Comparison of ENCODE assay signal across 37 cellular contexts in the genomic region with DNA sequence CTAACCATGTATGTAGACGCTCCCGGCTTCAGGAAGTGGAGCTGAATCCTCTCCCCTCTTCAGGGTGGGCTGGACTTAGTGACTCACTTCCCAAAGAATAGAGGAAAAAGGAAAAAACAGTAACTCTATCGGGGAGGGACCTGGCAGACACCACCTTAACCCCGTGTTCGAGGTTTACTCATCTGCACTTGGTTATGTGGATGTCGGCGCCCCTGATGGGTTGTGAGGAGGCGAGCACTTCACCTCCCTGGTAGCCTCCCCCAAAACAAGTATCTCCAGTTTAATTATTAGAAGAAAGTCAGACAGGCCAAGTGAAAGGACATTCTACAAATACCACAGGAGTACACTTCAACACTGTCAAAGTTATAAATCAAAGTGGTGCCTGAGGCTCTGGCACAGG.
"Had no signal": no experiment of that assay in that cellular context is flagged by ENCODE, and none has a peak within 500 bp of the region (broad histone marks: within the 10 kb centered on the region; RNA-seq: fewer than 3 reads in every experiment).

No MANE protein-coding gene starts in this region.

- H3K27ac ChIP-seq: adrenal gland, body of pancreas, heart left ventricle, pancreas, psoas muscle, skin epidermis, thyroid gland, WERI-Rb-1 had no signal

- H3K4me1 ChIP-seq: adrenal gland, body of pancreas, heart left ventricle, pancreas, psoas muscle, thyroid gland had no signal

- H3K36me3 ChIP-seq: adrenal gland, heart left ventricle, pancreas, thyroid gland, WERI-Rb-1 had no signal

- H3K27me3 Mint-ChIP-seq: activated naive CD8-positive, alpha-beta T cell treated with anti-CD3 and anti-CD28 coated beads for 36 hours; activated T-cell treated with anti-CD3 and anti-CD28 coated beads, Interleukin-2, amount 50 U/mL, for 24 hours; activated T-helper 17 cell treated with anti-CD3 and anti-CD28 coated beads, Interleukin-2, amount 50 U/mL, for 72 hours; stimulated activated naive CD8-positive, alpha-beta T cell treated with anti-CD3 and anti-CD28 coated beads, Interleukin-15, Interleukin-2, amounts not matched to agents 100 ng/mL and 50 ng/mL, for 24 hours; T-helper 17 cell had no signal

- H3K4me3 Mint-ChIP-seq: activated naive CD8-positive, alpha-beta T cell treated with anti-CD3 and anti-CD28 coated beads for 36 hours; activated T-cell treated with anti-CD3 and anti-CD28 coated beads, Interleukin-2, amount 50 U/mL, for 24 hours; activated T-helper 17 cell treated with anti-CD3 and anti-CD28 coated beads, Interleukin-2, amount 50 U/mL, for 72 hours; effector memory CD8-positive, alpha-beta T cell; immature natural killer cell; naive thymus-derived CD4-positive, alpha-beta T cell; neural crest cell; stimulated activated effector memory CD8-positive, alpha-beta T cell treated with anti-CD3 and anti-CD28 coated beads, Interleukin-12 subunit alpha, Interleukin-12 subunit beta, amount 100 ng/mL, for 72 hours; stimulated activated naive CD8-positive, alpha-beta T cell treated with anti-CD3 and anti-CD28 coated beads, Interleukin-15, Interleukin-2, amounts not matched to agents 100 ng/mL and 50 ng/mL, for 24 hours; T-helper 17 cell had no signal

- H3K9me3 Mint-ChIP-seq: stimulated activated naive CD8-positive, alpha-beta T cell treated with anti-CD3 and anti-CD28 coated beads, Interleukin-15, Interleukin-2, amounts not matched to agents 100 ng/mL and 50 ng/mL, for 24 hours had no signal

- H3K27ac Mint-ChIP-seq: activated naive CD8-positive, alpha-beta T cell treated with anti-CD3 and anti-CD28 coated beads for 36 hours; activated T-cell treated with anti-CD3 and anti-CD28 coated beads, Interleukin-2, amount 50 U/mL, for 24 hours; activated T-helper 17 cell treated with anti-CD3 and anti-CD28 coated beads, Interleukin-2, amount 50 U/mL, for 72 hours; effector memory CD8-positive, alpha-beta T cell; immature natural killer cell; naive thymus-derived CD4-positive, alpha-beta T cell; stimulated activated effector memory CD8-positive, alpha-beta T cell treated with anti-CD3 and anti-CD28 coated beads, Interleukin-12 subunit alpha, Interleukin-12 subunit beta, amount 100 ng/mL, for 72 hours; stimulated activated naive CD8-positive, alpha-beta T cell treated with anti-CD3 and anti-CD28 coated beads, Interleukin-15, Interleukin-2, amounts not matched to agents 100 ng/mL and 50 ng/mL, for 24 hours; T-helper 17 cell had no signal

- H3K9me3 ChIP-seq: adrenal gland, body of pancreas, pancreas, thyroid gland had no signal

- H3K4me1 Mint-ChIP-seq: activated naive CD8-positive, alpha-beta T cell treated with anti-CD3 and anti-CD28 coated beads for 36 hours; activated T-helper 17 cell treated with anti-CD3 and anti-CD28 coated beads, Interleukin-2, amount 50 U/mL, for 72 hours; immature natural killer cell; naive thymus-derived CD4-positive, alpha-beta T cell; neural crest cell; stimulated activated effector memory CD8-positive, alpha-beta T cell treated with anti-CD3 and anti-CD28 coated beads, Interleukin-12 subunit alpha, Interleukin-12 subunit beta, amount 100 ng/mL, for 72 hours; T-helper 17 cell had no signal

- DNase-seq: activated CD4-positive, alpha-beta T cell treated with anti-CD3 and anti-CD28 coated beads for 48 hours; activated CD4-positive, alpha-beta T cell treated with anti-CD3 and anti-CD28 coated beads, Interleukin-2, amount 50 U/mL, for 48 hours; activated CD8-positive, alpha-beta memory T cell treated with anti-CD3 and anti-CD28 coated beads, Interleukin-2, amount 50 U/mL, for 4 hours; activated naive CD4-positive, alpha-beta T cell; activated naive CD8-positive, alpha-beta T cell treated with anti-CD3 and anti-CD28 coated beads for 36 hours; activated T-cell treated with anti-CD3 and anti-CD28 coated beads, Interleukin-2, amount 50 U/mL, for 24 hours; body of pancreas; cerebellar nuclear complex; cortex of kidney; effector memory CD8-positive, alpha-beta T cell; foreskin fibroblast; heart left ventricle; hypothalamus; immature natural killer cell; kidney glomerular epithelial cell; left ventricle myocardium superior; midbrain; naive thymus-derived CD4-positive, alpha-beta T cell; nucleus accumbens; right cardiac atrium; stimulated activated CD4-positive, alpha-beta T cell treated with anti-CD3 and anti-CD28 coated beads, Interleukin-12 subunit alpha, Interleukin-12 subunit beta, amount 100 ng/mL, for 4 hours; stimulated activated CD4-positive, alpha-beta T cell treated with anti-CD3 and anti-CD28 coated beads, Interleukin-4, amount 100 ng/mL, for 1 hour; T-helper 17 cell; T1000; thyroid gland; WERI-Rb-1 had no signal

- H3K27me3 ChIP-seq: adrenal gland, body of pancreas, pancreas, thyroid gland had no signal

- H3K4me3 ChIP-seq: adrenal gland, body of pancreas, heart left ventricle, pancreas, psoas muscle, skin epidermis, thyroid gland had no signal

- H3K36me3 Mint-ChIP-seq: activated naive CD8-positive, alpha-beta T cell treated with anti-CD3 and anti-CD28 coated beads for 36 hours; immature natural killer cell; naive thymus-derived CD4-positive, alpha-beta T cell; stimulated activated effector memory CD8-positive, alpha-beta T cell treated with anti-CD3 and anti-CD28 coated beads, Interleukin-12 subunit alpha, Interleukin-12 subunit beta, amount 100 ng/mL, for 72 hours had no signal

- ATAC-seq: activated CD4-positive, CD25-positive, alpha-beta regulatory T cell treated with anti-CD3 and anti-CD28 coated beads, Interleukin-2, amount 50 U/mL, for 24 hours; activated T-helper 17 cell treated with anti-CD3 and anti-CD28 coated beads, Interleukin-2, amount 50 U/mL, for 72 hours; body of pancreas; effector memory CD8-positive, alpha-beta T cell; esophagus mucosa; heart left ventricle; left ventricle myocardium superior; naive thymus-derived CD4-positive, alpha-beta T cell; pancreas; psoas muscle; right cardiac atrium; SK-N-SH treated with all-trans-retinoic acid at 6 μM for 48 hours; stimulated activated effector memory CD8-positive, alpha-beta T cell treated with anti-CD3 and anti-CD28 coated beads, Interleukin-12 subunit alpha, Interleukin-12 subunit beta, amount 100 ng/mL, for 72 hours; T-helper 17 cell had no signal
